ENCODE assay signal across 1 cellular context in genomic region chr7:26374665-26375373, GRCh38.
TF ChIP-seq lines count a peak whose summit lies in the region.

No MANE protein-coding gene starts in this region.

TF ChIP-seq in A549, 52 proteins besides CTCF, POLR2A, EP300 and RAD21 (continued from another document):
- TF ChIP-seq, protein P1, sequence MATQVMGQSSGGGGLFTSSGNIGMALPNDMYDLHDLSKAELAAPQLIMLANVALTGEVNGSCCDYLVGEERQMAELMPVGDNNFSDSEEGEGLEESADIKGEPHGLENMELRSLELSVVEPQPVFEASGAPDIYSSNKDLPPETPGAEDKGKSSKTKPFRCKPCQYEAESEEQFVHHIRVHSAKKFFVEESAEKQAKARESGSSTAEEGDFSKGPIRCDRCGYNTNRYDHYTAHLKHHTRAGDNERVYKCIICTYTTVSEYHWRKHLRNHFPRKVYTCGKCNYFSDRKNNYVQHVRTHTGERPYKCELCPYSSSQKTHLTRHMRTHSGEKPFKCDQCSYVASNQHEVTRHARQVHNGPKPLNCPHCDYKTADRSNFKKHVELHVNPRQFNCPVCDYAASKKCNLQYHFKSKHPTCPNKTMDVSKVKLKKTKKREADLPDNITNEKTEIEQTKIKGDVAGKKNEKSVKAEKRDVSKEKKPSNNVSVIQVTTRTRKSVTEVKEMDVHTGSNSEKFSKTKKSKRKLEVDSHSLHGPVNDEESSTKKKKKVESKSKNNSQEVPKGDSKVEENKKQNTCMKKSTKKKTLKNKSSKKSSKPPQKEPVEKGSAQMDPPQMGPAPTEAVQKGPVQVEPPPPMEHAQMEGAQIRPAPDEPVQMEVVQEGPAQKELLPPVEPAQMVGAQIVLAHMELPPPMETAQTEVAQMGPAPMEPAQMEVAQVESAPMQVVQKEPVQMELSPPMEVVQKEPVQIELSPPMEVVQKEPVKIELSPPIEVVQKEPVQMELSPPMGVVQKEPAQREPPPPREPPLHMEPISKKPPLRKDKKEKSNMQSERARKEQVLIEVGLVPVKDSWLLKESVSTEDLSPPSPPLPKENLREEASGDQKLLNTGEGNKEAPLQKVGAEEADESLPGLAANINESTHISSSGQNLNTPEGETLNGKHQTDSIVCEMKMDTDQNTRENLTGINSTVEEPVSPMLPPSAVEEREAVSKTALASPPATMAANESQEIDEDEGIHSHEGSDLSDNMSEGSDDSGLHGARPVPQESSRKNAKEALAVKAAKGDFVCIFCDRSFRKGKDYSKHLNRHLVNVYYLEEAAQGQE (IDR thresholded peaks at IDR 0.05): no peak
- no peak for TF ChIP-seq TFCP2L1 (CRISPR knock-in tag; IDR thresholded peaks at IDR 0.05)
